Comparison of ENCODE assay signal across 24 cellular contexts in genomic region chr12:107495604-107496003, GRCh38.
"Had no signal": no experiment of that assay in that cellular context is flagged by ENCODE, and none has a peak within 500 bp of the region (broad histone marks: within the 10 kb centered on the region; RNA-seq: fewer than 3 reads in every experiment).

No MANE protein-coding gene starts in this region.

- FAIRE-seq: colon, endothelial cell of umbilical vein, frontal cortex had no signal

- H3K27me3 ChIP-seq: foreskin keratinocyte, heart left ventricle, hepatocyte, left lung had no signal

- ATAC-seq: foreskin keratinocyte, gastroesophageal sphincter, heart left ventricle, left cardiac atrium, left lung, left ventricle myocardium superior, lower lobe of right lung, mucosa of descending colon had no signal

- H3K4me3 Mint-ChIP-seq: immature natural killer cell, mesothelial cell of epicardium, naive B cell had no signal

- H3K4me3 ChIP-seq: coronary artery, dorsolateral prefrontal cortex, esophagus muscularis mucosa, gastroesophageal sphincter, heart left ventricle, hepatocyte, left lung, lower lobe of right lung, mucosa of descending colon had no signal

- H3K4me1 Mint-ChIP-seq: mesothelial cell of epicardium had no signal

- H3K9me3 Mint-ChIP-seq: immature natural killer cell had no signal

- H2AFZ ChIP-seq: hepatocyte had no signal

- H3K9me3 ChIP-seq: esophagus muscularis mucosa, left lung, lower lobe of right lung, mucosa of descending colon had no signal

- H3K4me1 ChIP-seq: foreskin keratinocyte, gastroesophageal sphincter, lower lobe of right lung had no signal

- H3K4me2 ChIP-seq: hepatocyte had no signal

- H3K79me2 ChIP-seq: hepatocyte had no signal

- H3K27ac Mint-ChIP-seq: mesothelial cell of epicardium had no signal

- H3K36me3 ChIP-seq: esophagus muscularis mucosa, gastroesophageal sphincter, heart left ventricle, left lung, lower lobe of right lung had no signal

- H3K27ac ChIP-seq: coronary artery, dorsolateral prefrontal cortex, esophagus muscularis mucosa, foreskin keratinocyte, gastroesophageal sphincter, heart left ventricle, hepatocyte, left lung, lower lobe of right lung had no signal

- DNase-seq: dermis blood vessel endothelial cell; dorsolateral prefrontal cortex; effector CD4-positive, alpha-beta T cell; effector memory CD4-positive, alpha-beta T cell; foreskin keratinocyte; heart left ventricle; hypothalamus; immature natural killer cell; islet precursor cell; left cardiac atrium; left lung; left ventricle myocardium superior; lower lobe of right lung; mesenchymal stem cell; mucosa of descending colon; naive B cell had no signal
